Comparison of ENCODE assay signal across 1 cellular context in the genomic region with DNA sequence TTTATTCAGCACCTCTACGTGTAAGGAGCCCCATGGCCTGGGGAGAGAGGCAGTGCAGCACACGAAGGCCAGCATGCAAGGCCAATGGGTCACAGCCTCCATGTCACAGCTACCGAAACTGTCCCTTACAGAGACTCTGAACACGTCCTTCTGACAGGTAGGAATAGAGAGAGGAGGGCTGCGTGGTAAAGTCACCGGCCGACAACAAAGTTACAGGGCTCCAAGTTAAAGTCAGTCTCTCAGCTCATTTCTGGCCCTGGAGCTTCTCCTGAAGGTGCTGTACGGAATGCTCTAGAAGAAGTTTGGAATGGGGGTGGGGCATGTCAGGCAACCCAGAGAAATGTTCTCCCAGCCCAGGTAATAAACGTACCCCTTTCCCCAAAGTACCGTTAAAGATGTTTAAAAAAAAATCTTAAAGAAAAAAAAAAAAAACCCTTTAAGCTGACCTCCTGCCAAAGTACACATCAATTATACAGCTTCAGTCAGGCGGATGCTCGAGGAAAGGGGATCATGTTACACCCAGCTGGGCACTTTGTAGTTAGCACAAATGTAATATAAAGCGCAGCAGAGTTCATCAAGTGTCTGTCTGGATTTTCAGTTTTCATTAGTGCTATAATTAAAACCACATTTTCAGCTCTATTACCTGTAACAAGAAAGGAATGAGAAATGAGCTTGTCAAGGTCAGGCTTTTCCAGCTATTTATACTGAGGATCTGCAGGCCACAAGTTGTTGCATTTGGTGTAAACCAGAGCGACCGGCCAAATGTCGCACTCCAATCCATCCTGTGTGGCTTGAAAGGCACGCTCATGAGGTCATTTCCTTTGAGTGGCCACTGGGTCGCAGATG.
TF ChIP-seq lines count a peak whose summit lies in the region.

No MANE protein-coding gene starts in this region.

TF ChIP-seq in SK-N-SH, 30 proteins besides CTCF, POLR2A, EP300 and RAD21 (continued from another document):
- no peak for TF ChIP-seq FOSL2 (IDR thresholded peaks at IDR 0.05; ENCODE audit: borderline replicate concordance, low read depth)
- TF ChIP-seq SIN3A (IDR thresholded peaks at IDR 0.05; ENCODE audit: borderline replicate concordance, low read depth, low read length) = no peak
- TF ChIP-seq GABPA (IDR thresholded peaks at IDR 0.05; ENCODE audit: low read depth) = no peak
- no peak for TF ChIP-seq NRF1 (IDR thresholded peaks at IDR 0.05; ENCODE audit: low read depth, low read length)
- TF ChIP-seq YY1 (IDR thresholded peaks at IDR 0.05; ENCODE audit: low read depth) = no peak
- no peak for TF ChIP-seq MEF2A (IDR thresholded peaks at IDR 0.05; ENCODE audit: borderline replicate concordance, low read depth)
- TF ChIP-seq EZH2phosphoT487 (IDR thresholded peaks at IDR 0.05; ENCODE audit: borderline replicate concordance, low read depth) = no peak
- TF ChIP-seq PBX3 (IDR thresholded peaks at IDR 0.05) = peak; percentile 18; the same call in 1 of the 2 replicates
- no peak for TF ChIP-seq SMC3 (IDR thresholded peaks at IDR 0.05; ENCODE audit: low read depth, low read length)
- TF ChIP-seq REST (IDR thresholded peaks at IDR 0.05; ENCODE audit: low read depth, low read length) = no peak
- peak; percentile 79 for TF ChIP-seq RCOR1 (IDR thresholded peaks at IDR 0.05; ENCODE audit: low read length)
- TF ChIP-seq TAF1 (IDR thresholded peaks at IDR 0.05; ENCODE audit: borderline replicate concordance, low read depth, low read length) = no peak
- peak; percentile 57 for TF ChIP-seq CHD2 (IDR thresholded peaks at IDR 0.05; ENCODE audit: low read length, partially characterized antibody)
- TF ChIP-seq IRF3 (IDR thresholded peaks at IDR 0.05; ENCODE audit: low read depth, low read length) = no peak
- TF ChIP-seq POLR2AphosphoS5 (IDR thresholded peaks at IDR 0.05; ENCODE audit: low read depth, low read length) = 0 out of 2 replicates have a peak, but pooled peaks have one; percentile 13
- TF ChIP-seq, protein P1, sequence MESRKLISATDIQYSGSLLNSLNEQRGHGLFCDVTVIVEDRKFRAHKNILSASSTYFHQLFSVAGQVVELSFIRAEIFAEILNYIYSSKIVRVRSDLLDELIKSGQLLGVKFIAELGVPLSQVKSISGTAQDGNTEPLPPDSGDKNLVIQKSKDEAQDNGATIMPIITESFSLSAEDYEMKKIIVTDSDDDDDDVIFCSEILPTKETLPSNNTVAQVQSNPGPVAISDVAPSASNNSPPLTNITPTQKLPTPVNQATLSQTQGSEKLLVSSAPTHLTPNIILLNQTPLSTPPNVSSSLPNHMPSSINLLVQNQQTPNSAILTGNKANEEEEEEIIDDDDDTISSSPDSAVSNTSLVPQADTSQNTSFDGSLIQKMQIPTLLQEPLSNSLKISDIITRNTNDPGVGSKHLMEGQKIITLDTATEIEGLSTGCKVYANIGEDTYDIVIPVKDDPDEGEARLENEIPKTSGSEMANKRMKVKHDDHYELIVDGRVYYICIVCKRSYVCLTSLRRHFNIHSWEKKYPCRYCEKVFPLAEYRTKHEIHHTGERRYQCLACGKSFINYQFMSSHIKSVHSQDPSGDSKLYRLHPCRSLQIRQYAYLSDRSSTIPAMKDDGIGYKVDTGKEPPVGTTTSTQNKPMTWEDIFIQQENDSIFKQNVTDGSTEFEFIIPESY (IDR thresholded peaks at IDR 0.05; ENCODE audit: borderline replicate concordance, low read depth) = no peak
- no peak for TF ChIP-seq FOXM1 (IDR thresholded peaks at IDR 0.05; ENCODE audit: low read depth)
